In genomic region chr4:154064244-154064643, GRCh38 we compare ENCODE assay signal across 27 cellular contexts.
"Had no signal": no experiment of that assay in that cellular context is flagged by ENCODE, and none has a peak within 500 bp of the region (broad histone marks: within the 10 kb centered on the region; RNA-seq: fewer than 3 reads in every experiment).

No MANE protein-coding gene starts in this region.

- H3K4me3 ChIP-seq: left ventricle myocardium inferior, lung, neural progenitor cell, ovary, right atrium auricular region, right lobe of liver, smooth muscle cell, transverse colon, upper lobe of left lung, vagina had no signal

- H3K36me3 Mint-ChIP-seq: mesothelial cell of epicardium; stimulated activated memory B cell treated with anti-CD40 and anti-IgM and Interleukin-4, amounts not matched to agents 10 μg/mL and 1 μg/mL and 100 μg/mL, for 72 hours had no signal

- H2AFZ ChIP-seq: neural progenitor cell had no signal

- H3K4me3 Mint-ChIP-seq: mesothelial cell of epicardium; naive B cell; natural killer cell; nephron progenitor cell; neural progenitor cell; stimulated activated memory B cell treated with anti-CD40 and anti-IgM and Interleukin-4, amounts not matched to agents 10 μg/mL and 1 μg/mL and 100 μg/mL, for 72 hours; stimulated activated naive CD8-positive, alpha-beta T cell treated with anti-CD3 and anti-CD28 coated beads, Interleukin-15, amount 100 ng/mL, for 72 hours had no signal

- H3K27me3 Mint-ChIP-seq: naive B cell; progenitor cell of endocrine pancreas; stimulated activated memory B cell treated with anti-CD40 and anti-IgM and Interleukin-4, amounts not matched to agents 10 μg/mL and 1 μg/mL and 100 μg/mL, for 72 hours; stimulated activated naive CD8-positive, alpha-beta T cell treated with anti-CD3 and anti-CD28 coated beads, Interleukin-15, amount 100 ng/mL, for 72 hours had no signal

- H3K4me2 ChIP-seq: neural progenitor cell, smooth muscle cell had no signal

- DNase-seq: islet precursor cell; left ventricle myocardium inferior; mesendoderm; naive B cell; natural killer cell; nephron progenitor cell; occipital lobe; ovary; right lobe of liver; stimulated activated CD4-positive, alpha-beta T cell treated with anti-CD3 and anti-CD28 coated beads, Interleukin-1b, Interleukin-23, amount 100 ng/mL, for 48 hours; stimulated activated CD4-positive, alpha-beta T cell treated with anti-CD3 and anti-CD28 coated beads, Interleukin-2, amount 100 ng/mL, for 48 hours; stimulated activated CD4-positive, alpha-beta T cell treated with anti-CD3 and anti-CD28 coated beads, Interleukin-4, amount 100 ng/mL, for 4 hours; stimulated activated CD8-positive, alpha-beta memory T cell treated with anti-CD3 and anti-CD28 coated beads, Interleukin-4, amount 100 ng/mL, for 48 hours; stimulated activated naive CD4-positive, alpha-beta T cell treated with Interleukin-2 at 50 U/mL for 16 hours; stimulated activated naive CD8-positive, alpha-beta T cell treated with anti-CD3 and anti-CD28 coated beads, Interleukin-15, amount 100 ng/mL, for 72 hours; substantia nigra; transverse colon; upper lobe of left lung had no signal

- H3K9ac ChIP-seq: neural progenitor cell had no signal

- H3K27ac ChIP-seq: left ventricle myocardium inferior, neural progenitor cell, neutrophil, ovary, right atrium auricular region, right lobe of liver, transverse colon, upper lobe of left lung, vagina had no signal

- H3K4me1 ChIP-seq: left ventricle myocardium inferior, neural progenitor cell, right atrium auricular region, right lobe of liver, transverse colon, upper lobe of left lung, vagina had no signal

- H3K27ac Mint-ChIP-seq: mesothelial cell of epicardium; naive B cell; natural killer cell; nephron progenitor cell; neural progenitor cell; progenitor cell of endocrine pancreas; stimulated activated memory B cell treated with anti-CD40 and anti-IgM and Interleukin-4, amounts not matched to agents 10 μg/mL and 1 μg/mL and 100 μg/mL, for 72 hours; stimulated activated naive CD8-positive, alpha-beta T cell treated with anti-CD3 and anti-CD28 coated beads, Interleukin-15, amount 100 ng/mL, for 72 hours had no signal

- H3K9me3 ChIP-seq: neutrophil, ovary, vagina had no signal

- H3K36me3 ChIP-seq: left ventricle myocardium inferior, neural progenitor cell, neutrophil, ovary, right atrium auricular region, right lobe of liver, transverse colon, upper lobe of left lung, vagina had no signal

- H3K4me1 Mint-ChIP-seq: mesothelial cell of epicardium; naive B cell; natural killer cell; neural progenitor cell; stimulated activated memory B cell treated with anti-CD40 and anti-IgM and Interleukin-4, amounts not matched to agents 10 μg/mL and 1 μg/mL and 100 μg/mL, for 72 hours; stimulated activated naive CD8-positive, alpha-beta T cell treated with anti-CD3 and anti-CD28 coated beads, Interleukin-15, amount 100 ng/mL, for 72 hours had no signal

- ATAC-seq: natural killer cell; right lobe of liver; stimulated activated memory B cell treated with anti-CD40 and anti-IgM and Interleukin-4, amounts not matched to agents 10 μg/mL and 1 μg/mL and 100 μg/mL, for 72 hours; stimulated activated naive CD8-positive, alpha-beta T cell treated with anti-CD3 and anti-CD28 coated beads, Interleukin-15, amount 100 ng/mL, for 72 hours had no signal

- H3K27me3 ChIP-seq: neural progenitor cell, neutrophil, ovary, right atrium auricular region, right lobe of liver, transverse colon, upper lobe of left lung, vagina had no signal
